Comparison of ENCODE assay signal across 7 cellular contexts in genomic region chr19:3984908-3985642, GRCh38. TPM values are rescaled to one million over a fixed set of nuclear protein-coding genes. Genes with fewer than 3 reads are reported as not detected.
DNase-seq lines count a peak whose midpoint lies in the region; ATAC-seq, FAIRE-seq and TF ChIP-seq lines count a peak whose summit lies in the region.

Gene EEF2 (minus strand): TSS chr19:3985463. CDS start chr19:3985380, 83 bp downstream.

- H3K27ac Mint-ChIP-seq in activated CD4-positive, alpha-beta T cell treated with anti-CD3 and anti-CD28 coated beads, Interleukin-2, amount 10 ng/mL, durations not matched to agents 7 days and 5 days = peak within 1 kb of the TSS; percentile 95

- H3K4me1 Mint-ChIP-seq in activated CD4-positive, alpha-beta T cell treated with anti-CD3 and anti-CD28 coated beads, Interleukin-2, amount 10 ng/mL, durations not matched to agents 7 days and 5 days = peaks cover 51% of the 10 kb centered on the region

- H3K4me1 ChIP-seq in colonic mucosa = peaks cover 17% of the 10 kb centered on the region

- peaks cover 29% of the 10 kb centered on the region for H3K36me3 ChIP-seq in colonic mucosa

- H3K27me3 ChIP-seq in colonic mucosa = no peaks in the 10 kb centered on the region

- ATAC-seq in HG03354 (IDR thresholded peaks at IDR 0.05; ENCODE audit: poor library complexity, severe bottlenecking, unreplicated experiment) = peak; percentile 61
- peak; percentile 64 for ATAC-seq in left colon

- TF ChIP-seq CTCF in colonic mucosa (IDR thresholded peaks at IDR 0.05) = no peak

- H3K36me3 Mint-ChIP-seq in activated CD4-positive, alpha-beta T cell treated with anti-CD3 and anti-CD28 coated beads, Interleukin-2, amount 10 ng/mL, durations not matched to agents 7 days and 5 days (ENCODE audit: low read depth) = peaks cover 38% of the 10 kb centered on the region

- POLR2A ChIA-PET in activated CD4-positive, alpha-beta T cell treated with anti-CD3 and anti-CD28 coated beads, Interleukin-2, amount 10 ng/mL, durations not matched to agents 7 days and 5 days (lab: Charles Lee) = interaction anchor here (0.7 to 0.9 kb wide), 2 partner anchors 10 to 14 kb away, joined by 3 to 4 read pairs; partner anchors contain the start of gene DAPK3

- CTCF ChIA-PET in activated CD4-positive, alpha-beta T cell treated with anti-CD3 and anti-CD28 coated beads, Interleukin-2, amount 10 ng/mL, durations not matched to agents 7 days and 5 days (lab: Charles Lee) = interaction anchor here (0.6 to 1.4 kb wide), 7 partner anchors 12 to 219 kb away, joined by 3 to 9 read pairs (median 3); no protein-coding TSS in a partner anchor

- peak; percentile 85 for DNase-seq in GM18507 (ENCODE audit: extremely low spot score, insufficient read length, low read depth)
- DNase-seq in NCI-H524 (lab: John Stamatoyannopoulos, UW) = peak; percentile 79 to 94
- DNase-seq in activated CD4-positive, alpha-beta T cell treated with anti-CD3 and anti-CD28 coated beads, Interleukin-2, amount 10 ng/mL, durations not matched to agents 7 days and 5 days = peak; percentile 91
- peak; percentile 91 for DNase-seq in colonic mucosa
- peak; percentile 86 to 93 for DNase-seq in left colon
- DNase-seq in stimulated activated CD4-positive, alpha-beta T cell treated with anti-CD3 and anti-CD28 coated beads, Interleukin-1b, Interleukin-23, amount 100 ng/mL, for 4 hours (ENCODE audit: low read depth in 2 of 2) = peak; percentile 89 to 94

- H3K27me3 Mint-ChIP-seq in activated CD4-positive, alpha-beta T cell treated with anti-CD3 and anti-CD28 coated beads, Interleukin-2, amount 10 ng/mL, durations not matched to agents 7 days and 5 days = no peaks in the 10 kb centered on the region

- no peaks in the 10 kb centered on the region for H3K9me3 ChIP-seq in colonic mucosa

- FAIRE-seq in GM18507 (lab: Jason Lieb, UNC) = peak; percentile 82

- no peaks in the 10 kb centered on the region for H3K9me3 Mint-ChIP-seq in activated CD4-positive, alpha-beta T cell treated with anti-CD3 and anti-CD28 coated beads, Interleukin-2, amount 10 ng/mL, durations not matched to agents 7 days and 5 days

- H3K4me3 Mint-ChIP-seq in activated CD4-positive, alpha-beta T cell treated with anti-CD3 and anti-CD28 coated beads, Interleukin-2, amount 10 ng/mL, durations not matched to agents 7 days and 5 days = peak within 1 kb of the TSS; percentile 94

- peak within 1 kb of the TSS; percentile 93 for H3K27ac ChIP-seq in colonic mucosa

- peak within 1 kb of the TSS; percentile 84 to 89 for H3K9ac ChIP-seq in colonic mucosa (ENCODE audit: low read depth in 2 of 2, low read length in 2 of 2)

- intact Hi-C loops in colonic mucosa (cut with DNase I) (loop anchor here (5.0 to 10.0 kb wide), 2 partner anchors 150 to 222 kb away; no protein-coding TSS in a partner anchor), left colon (cut with DNase I, micrococcal nuclease) (loop anchor here in 1 of 2 donors (10.0 kb wide), 1 partner anchor 220 kb away; no protein-coding TSS in a partner anchor)

- peak within 1 kb of the TSS; percentile 83 for H3K4me3 ChIP-seq in colonic mucosa

RNA-seq across cellular contexts. Expression of gene EEF2, which starts in this region (rescaled TPM):
- 1,000 to 10,000 TPM; 1,428 to 1,492 TPM for total RNA-seq in activated CD4-positive, alpha-beta T cell treated with anti-CD3 and anti-CD28 coated beads, Interleukin-2, amount 10 ng/mL, durations not matched to agents 7 days and 5 days
- total RNA-seq in colonic mucosa (1,000 to 10,000 TPM; 2,109 to 2,241 TPM), left colon (1,000 to 10,000 TPM; 1,955 to 2,053 TPM)

Comparison
In these comparisons a context has a peak if more than half of its experiments do, and no peak if none do; other contexts are left out.
1. Peak in every context shown above with its lines: DNase-seq, ATAC-seq, H3K4me3 ChIP-seq and H3K27ac ChIP-seq.